30 cellular contexts compared by ENCODE assay signal in the genomic region with DNA sequence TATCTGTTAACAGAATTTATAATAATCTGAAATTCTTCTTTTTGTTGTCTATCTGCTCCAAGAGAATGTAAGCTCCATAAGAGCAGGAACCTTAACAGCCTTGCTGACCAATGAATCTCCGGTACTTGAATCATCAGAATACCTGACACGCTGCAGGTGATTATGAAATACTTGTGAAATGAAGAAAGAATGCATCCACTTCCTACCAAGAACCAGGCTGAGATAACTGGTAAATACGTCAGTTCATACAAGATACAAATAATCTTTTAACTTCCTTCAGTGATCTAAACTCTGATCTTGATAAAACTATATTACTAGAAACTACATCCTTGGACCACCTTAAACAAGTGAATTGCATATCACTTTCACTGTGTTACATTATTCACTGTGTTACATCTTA.
DNase-seq lines count a peak whose midpoint lies in the region; ATAC-seq and TF ChIP-seq lines count a peak whose summit lies in the region.
"Had no signal": no experiment of that assay in that cellular context is flagged by ENCODE, and none has a peak within 500 bp of the region (broad histone marks: within the 10 kb centered on the region; RNA-seq: fewer than 3 reads in every experiment).

No MANE protein-coding gene starts in this region.

- no peaks in the 10 kb centered on the region for H3K27me3 Mint-ChIP-seq in MCF 10A (ENCODE audit: insufficient read depth, unreplicated experiment)
- H3K27me3 Mint-ChIP-seq in activated naive CD8-positive, alpha-beta T cell treated with anti-CD3 and anti-CD28 coated beads, Interleukin-2, amount 50 U/mL, for 24 hours: no peaks in the 10 kb centered on the region
- H3K27me3 Mint-ChIP-seq: activated CD4-positive, alpha-beta T cell treated with anti-CD3 and anti-CD28 coated beads, Interleukin-2, amount 10 ng/mL, durations not matched to agents 24 days and 14 days; activated naive CD4-positive, alpha-beta T cell treated with anti-CD3 and anti-CD28 coated beads, Interleukin-2, amount 50 U/mL, for 24 hours had no signal

- no TSS peak for BruUV-seq in MCF 10A (replicated peaks; lab: Mats Ljungman, UMichigan)

- no peak overlapping the region for H3K4me3 Mint-ChIP-seq in MCF 10A (ENCODE audit: unreplicated experiment)
- no peak overlapping the region for H3K4me3 Mint-ChIP-seq in activated naive CD8-positive, alpha-beta T cell treated with anti-CD3 and anti-CD28 coated beads, Interleukin-2, amount 50 U/mL, for 24 hours
- H3K4me3 Mint-ChIP-seq: activated CD4-positive, alpha-beta T cell treated with anti-CD3 and anti-CD28 coated beads, Interleukin-2, amount 10 ng/mL, durations not matched to agents 24 days and 14 days; activated naive CD4-positive, alpha-beta T cell treated with anti-CD3 and anti-CD28 coated beads, Interleukin-2, amount 50 U/mL, for 24 hours had no signal

- no peak overlapping the region for H3K27ac Mint-ChIP-seq in MCF 10A (ENCODE audit: low read depth, unreplicated experiment)
- H3K27ac Mint-ChIP-seq in activated naive CD8-positive, alpha-beta T cell treated with anti-CD3 and anti-CD28 coated beads, Interleukin-2, amount 50 U/mL, for 24 hours: no peak overlapping the region
- H3K27ac Mint-ChIP-seq: activated CD4-positive, alpha-beta T cell treated with anti-CD3 and anti-CD28 coated beads, Interleukin-2, amount 10 ng/mL, durations not matched to agents 24 days and 14 days; activated naive CD4-positive, alpha-beta T cell treated with anti-CD3 and anti-CD28 coated beads, Interleukin-2, amount 50 U/mL, for 24 hours had no signal

- H3K27me3 ChIP-seq in breast epithelium: no peaks in the 10 kb centered on the region
- H3K27me3 ChIP-seq: BLaER1 treated with 17β-estradiol and CSF1 and Interleukin-3, amounts not matched to agents 10 nM and 100 nM; cardiac muscle cell; foreskin keratinocyte; SJSA1 had no signal

- H3K36me3 Mint-ChIP-seq in MCF 10A (ENCODE audit: insufficient read depth, unreplicated experiment): peaks cover 1% of the 10 kb centered on the region
- peaks cover 24% of the 10 kb centered on the region for H3K36me3 Mint-ChIP-seq in activated naive CD8-positive, alpha-beta T cell treated with anti-CD3 and anti-CD28 coated beads, Interleukin-2, amount 50 U/mL, for 24 hours (ENCODE audit: low read depth)

- no peak for ATAC-seq in HG03565 (IDR thresholded peaks at IDR 0.05; ENCODE audit: unreplicated experiment)
- no peak for ATAC-seq in activated naive CD8-positive, alpha-beta T cell treated with anti-CD3 and anti-CD28 coated beads, Interleukin-2, amount 50 U/mL, for 24 hours
- ATAC-seq: foreskin keratinocyte had no signal

- H3K4me1 Mint-ChIP-seq in MCF 10A (ENCODE audit: insufficient read depth, unreplicated experiment): no peaks in the 10 kb centered on the region
- no peaks in the 10 kb centered on the region for H3K4me1 Mint-ChIP-seq in activated naive CD8-positive, alpha-beta T cell treated with anti-CD3 and anti-CD28 coated beads, Interleukin-2, amount 50 U/mL, for 24 hours
- H3K4me1 Mint-ChIP-seq: activated naive CD4-positive, alpha-beta T cell treated with anti-CD3 and anti-CD28 coated beads, Interleukin-2, amount 50 U/mL, for 24 hours had no signal

- peaks cover 6% of the 10 kb centered on the region for H3K9me3 Mint-ChIP-seq in MCF 10A (ENCODE audit: unreplicated experiment)
- H3K9me3 Mint-ChIP-seq in activated naive CD8-positive, alpha-beta T cell treated with anti-CD3 and anti-CD28 coated beads, Interleukin-2, amount 50 U/mL, for 24 hours: peaks cover 9% of the 10 kb centered on the region
- H3K9me3 Mint-ChIP-seq: activated CD4-positive, alpha-beta T cell treated with anti-CD3 and anti-CD28 coated beads, Interleukin-2, amount 10 ng/mL, durations not matched to agents 24 days and 14 days had no signal

- CTCF ChIA-PET in MCF 10A (lab: Yijun Ruan, JAX): interaction anchor here (0.5 to 1.4 kb wide), 4 partner anchors 11 to 361 kb away, joined by 3 to 4 read pairs (median 4); no protein-coding TSS in a partner anchor

- no peak for TF ChIP-seq POLR2A in breast epithelium (IDR thresholded peaks at IDR 0.05)

- H3K9me3 ChIP-seq in breast epithelium: no peaks in the 10 kb centered on the region
- H3K9me3 ChIP-seq: HAP-1, SJSA1 had no signal

- TF ChIP-seq CTCF in MCF 10A (IDR thresholded peaks at IDR 0.05; ENCODE audit: unreplicated experiment) (no peak), breast epithelium (IDR thresholded peaks at IDR 0.05) (no peak), choroid plexus epithelial cell (conservative IDR thresholded peaks at IDR 0.05; ENCODE audit: low read depth, low read length) (no peak)

- POLR2A ChIA-PET in MCF 10A (lab: Yijun Ruan, JAX): interaction anchor here (0.7 to 5.8 kb wide), 4 partner anchors 18 to 115 kb away, joined by 4 to 28 read pairs (median 4); a partner anchor contains a TSS

- H3K27ac ChIP-seq in breast epithelium: no peak overlapping the region
- H3K27ac ChIP-seq: 22Rv1; BLaER1 treated with 17β-estradiol and CSF1 and Interleukin-3, amounts not matched to agents 10 nM and 100 nM; cardiac muscle cell; coronary artery; foreskin keratinocyte; KMS-11; parathyroid adenoma; SJSA1; WERI-Rb-1 had no signal

- H3K4me1 ChIP-seq in breast epithelium: no peaks in the 10 kb centered on the region
- H3K4me1 ChIP-seq: foreskin keratinocyte, HAP-1, parathyroid adenoma, SJSA1 had no signal

- H3K36me3 ChIP-seq in breast epithelium: no peaks in the 10 kb centered on the region
- H3K36me3 ChIP-seq: cardiac muscle cell, HAP-1, SJSA1, WERI-Rb-1 had no signal

- intact Hi-C loops in MCF 10A (cut with micrococcal nuclease) (no loop called here), breast epithelium (cut with DNase I; ENCODE audit: low total_unique reads) (no loop called here)

- H3K4me3 ChIP-seq in breast epithelium: no peak overlapping the region
- H3K4me3 ChIP-seq in choroid plexus epithelial cell (ENCODE audit: low read depth, low read length): no peak overlapping the region
- H3K4me3 ChIP-seq: BLaER1 treated with 17β-estradiol and CSF1 and Interleukin-3, amounts not matched to agents 10 nM and 100 nM; cardiac muscle cell; coronary artery; HAP-1; SJSA1; smooth muscle cell had no signal

- DNase-seq in MCF 10A (ENCODE audit: unreplicated experiment) (peak; percentile 72), breast epithelium (ENCODE audit: low spot score in 2 of 2) (no peak), choroid plexus epithelial cell (ENCODE audit: low read depth) (peak; percentile 77), kidney glomerular epithelial cell (lab: John Stamatoyannopoulos, UW) (peak; percentile 42), renal cortical epithelial cell (ENCODE audit: low read depth) (peak; percentile 73), NCI-H2196 (lab: John Stamatoyannopoulos, UW; ENCODE audit: unreplicated experiment) (no peak)
- DNase-seq in activated naive CD8-positive, alpha-beta T cell treated with anti-CD3 and anti-CD28 coated beads, Interleukin-2, amount 50 U/mL, for 24 hours: no peak
- DNase-seq: activated CD4-positive, alpha-beta T cell treated with anti-CD3 and anti-CD28 coated beads, Interleukin-2, amount 10 ng/mL, durations not matched to agents 24 days and 14 days; DMS153; effector CD8-positive, alpha-beta T cell; head of caudate nucleus; MM.1S; NCI-H1105 treated with DMSO at 0.1 percent for 48 hours; NCI-H2081; NCI-H345; NCI-H69; stimulated activated naive CD4-positive, alpha-beta T cell treated with Interleukin-2 at 50 U/mL for 16 hours; WERI-Rb-1 had no signal

Comparison
In these comparisons a context has a peak if more than half of its experiments do, and no peak if none do; other contexts are left out.
1. DNase-seq: peak in MCF 10A (single experiment), choroid plexus epithelial cell (single experiment), kidney glomerular epithelial cell (single experiment) and renal cortical epithelial cell (single experiment); none in breast epithelium (0 of 2), NCI-H2196 (single experiment) and activated naive CD8-positive, alpha-beta T cell treated with anti-CD3 and anti-CD28 coated beads, Interleukin-2, amount 50 U/mL, for 24 hours (single experiment).